In genomic region chr12:57465747-57466505, GRCh38 we compare ENCODE assay signal across 1 cellular context.
TF ChIP-seq lines count a peak whose summit lies in the region.

No MANE protein-coding gene starts in this region.

TF ChIP-seq in SK-N-SH treated with all-trans-retinoic acid at 6 μM for 48 hours, 23 proteins besides CTCF, POLR2A, EP300 and RAD21 (continued from another document):
- no peak for TF ChIP-seq TSHZ2 (CRISPR knock-in tag; IDR thresholded peaks at IDR 0.05)
